Comparison of ENCODE assay signal across 8 cellular contexts in the genomic region with DNA sequence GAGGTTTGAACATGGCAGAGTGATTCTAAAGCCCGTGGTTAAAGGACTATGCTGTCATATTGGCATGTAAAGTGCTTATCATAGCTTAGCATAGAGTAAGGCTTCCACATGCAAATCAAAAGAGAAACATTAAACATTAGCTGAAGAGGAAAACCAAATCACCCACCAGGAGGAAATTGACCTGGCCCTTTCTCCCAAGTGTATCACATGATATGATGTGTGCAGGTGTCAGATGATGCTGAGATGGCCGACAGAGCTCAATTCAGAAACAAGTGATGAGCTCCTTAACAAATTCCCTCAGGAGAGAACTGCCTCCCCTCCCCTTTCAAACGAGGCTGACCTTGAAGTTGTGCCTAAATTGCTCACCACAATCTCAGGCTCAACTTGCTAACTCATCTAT.
DNase-seq lines count a peak whose midpoint lies in the region; ATAC-seq and TF ChIP-seq lines count a peak whose summit lies in the region.

No MANE protein-coding gene starts in this region.

- WGBS in lower leg skin, 2 donors: 41 to 51% methylated on average over 3 of the region's 3 CpGs

- no peaks in the 10 kb centered on the region for H3K27me3 Mint-ChIP-seq in activated CD8-positive, alpha-beta T cell treated with anti-CD3 and anti-CD28 coated beads, Interleukin-2, amount 10 ng/mL, durations not matched to agents 7 days and 5 days (ENCODE audit: low read depth)

- CTCF ChIA-PET in activated CD8-positive, alpha-beta T cell treated with anti-CD3 and anti-CD28 coated beads, Interleukin-2, amount 10 ng/mL, durations not matched to agents 7 days and 5 days (lab: Charles Lee): interaction anchor here (1.1 to 3.2 kb wide), 14 partner anchors 11 to 980 kb away, joined by 3 to 13 read pairs (median 5); a partner anchor contains a TSS

- H3K27ac Mint-ChIP-seq in activated CD8-positive, alpha-beta T cell treated with anti-CD3 and anti-CD28 coated beads, Interleukin-2, amount 10 ng/mL, durations not matched to agents 7 days and 5 days: peak overlapping the region; percentile 84

- no peak for TF ChIP-seq CTCF in lower leg skin (IDR thresholded peaks at IDR 0.05)

- peaks cover 27% of the 10 kb centered on the region for H3K9me3 Mint-ChIP-seq in activated CD8-positive, alpha-beta T cell treated with anti-CD3 and anti-CD28 coated beads, Interleukin-2, amount 10 ng/mL, durations not matched to agents 7 days and 5 days (ENCODE audit: insufficient read depth)

- peaks cover 51% of the 10 kb centered on the region for H3K36me3 Mint-ChIP-seq in activated CD8-positive, alpha-beta T cell treated with anti-CD3 and anti-CD28 coated beads, Interleukin-2, amount 10 ng/mL, durations not matched to agents 7 days and 5 days (ENCODE audit: low read depth)

- DNase-seq in NCI-H748 (lab: John Stamatoyannopoulos, UW; ENCODE audit: unreplicated experiment): peak; percentile 6
- DNase-seq in NCI-H748 treated with DMSO at 0.1 percent for 48 hours (lab: John Stamatoyannopoulos, UW): no peak
- peak; percentile 40 for DNase-seq in activated CD8-positive, alpha-beta T cell treated with anti-CD3 and anti-CD28 coated beads, Interleukin-2, amount 10 ng/mL, durations not matched to agents 7 days and 5 days
- peak; percentile 19 for DNase-seq in stimulated activated naive CD8-positive, alpha-beta T cell treated with anti-CD3 and anti-CD28 coated beads, Interleukin-15, Interleukin-2, amounts not matched to agents 100 U/mL and 50 U/mL, for 24 hours
- no peak for DNase-seq in lower leg skin (ENCODE audit: low spot score in 2 of 2)
- DNase-seq in globus pallidus (ENCODE audit: low spot score): no peak

- H3K4me3 Mint-ChIP-seq in activated CD8-positive, alpha-beta T cell treated with anti-CD3 and anti-CD28 coated beads, Interleukin-2, amount 10 ng/mL, durations not matched to agents 7 days and 5 days: peak overlapping the region; percentile 72

- intact Hi-C loops in lower leg skin (cut with DNase I; ENCODE audit: low total_unique reads): no loop called here

- no peak for TF ChIP-seq POLR2A in lower leg skin (IDR thresholded peaks at IDR 0.05)

- peaks cover 50% of the 10 kb centered on the region for H3K4me1 Mint-ChIP-seq in activated CD8-positive, alpha-beta T cell treated with anti-CD3 and anti-CD28 coated beads, Interleukin-2, amount 10 ng/mL, durations not matched to agents 7 days and 5 days (ENCODE audit: low read depth)

- peak; percentile 52 for ATAC-seq in HG02943 (IDR thresholded peaks at IDR 0.05; ENCODE audit: low read depth, unreplicated experiment)
- ATAC-seq in activated CD8-positive, alpha-beta T cell treated with anti-CD3 and anti-CD28 coated beads, Interleukin-2, amount 10 ng/mL, durations not matched to agents 7 days and 5 days: peak; percentile 20
- no peak for ATAC-seq in stimulated activated naive CD8-positive, alpha-beta T cell treated with anti-CD3 and anti-CD28 coated beads, Interleukin-15, Interleukin-2, amounts not matched to agents 100 U/mL and 50 U/mL, for 24 hours
- no peak for ATAC-seq in SK-N-SH treated with all-trans-retinoic acid at 6 μM for 48 hours

- POLR2A ChIA-PET in activated CD8-positive, alpha-beta T cell treated with anti-CD3 and anti-CD28 coated beads, Interleukin-2, amount 10 ng/mL, durations not matched to agents 7 days and 5 days (lab: Charles Lee): interaction anchor here (0.7 to 3.6 kb wide), 8 partner anchors 36 to 432 kb away, joined by 3 to 35 read pairs (median 8); a partner anchor contains a TSS

- H3K4me3 ChIP-seq in lower leg skin (ENCODE audit: low read depth, poor library complexity, severe bottlenecking): no peak overlapping the region

TF ChIP-seq in SK-N-SH treated with all-trans-retinoic acid at 6 μM for 48 hours, 23 proteins besides CTCF, POLR2A, EP300 and RAD21:
- TF ChIP-seq ZFP30 (CRISPR knock-in tag; IDR thresholded peaks at IDR 0.05) (no peak), ESRRG (CRISPR knock-in tag; IDR thresholded peaks at IDR 0.05) (no peak), TCF4 (CRISPR knock-in tag; IDR thresholded peaks at IDR 0.05; ENCODE audit: borderline replicate concordance) (no peak), SNAI2 (CRISPR knock-in tag; IDR thresholded peaks at IDR 0.05) (no peak), GLIS3 (CRISPR knock-in tag; IDR thresholded peaks at IDR 0.05) (no peak)
- TF ChIP-seq, protein P1, sequence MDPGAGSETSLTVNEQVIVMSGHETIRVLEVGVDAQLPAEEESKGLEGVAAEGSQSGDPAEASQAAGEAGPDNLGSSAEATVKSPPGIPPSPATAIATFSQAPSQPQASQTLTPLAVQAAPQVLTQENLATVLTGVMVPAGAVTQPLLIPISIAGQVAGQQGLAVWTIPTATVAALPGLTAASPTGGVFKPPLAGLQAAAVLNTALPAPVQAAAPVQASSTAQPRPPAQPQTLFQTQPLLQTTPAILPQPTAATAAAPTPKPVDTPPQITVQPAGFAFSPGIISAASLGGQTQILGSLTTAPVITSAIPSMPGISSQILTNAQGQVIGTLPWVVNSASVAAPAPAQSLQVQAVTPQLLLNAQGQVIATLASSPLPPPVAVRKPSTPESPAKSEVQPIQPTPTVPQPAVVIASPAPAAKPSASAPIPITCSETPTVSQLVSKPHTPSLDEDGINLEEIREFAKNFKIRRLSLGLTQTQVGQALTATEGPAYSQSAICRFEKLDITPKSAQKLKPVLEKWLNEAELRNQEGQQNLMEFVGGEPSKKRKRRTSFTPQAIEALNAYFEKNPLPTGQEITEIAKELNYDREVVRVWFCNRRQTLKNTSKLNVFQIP (CRISPR knock-in tag; IDR thresholded peaks at IDR 0.05; ENCODE audit: borderline replicate concordance, low read depth): no peak
- TF ChIP-seq, protein P2, sequence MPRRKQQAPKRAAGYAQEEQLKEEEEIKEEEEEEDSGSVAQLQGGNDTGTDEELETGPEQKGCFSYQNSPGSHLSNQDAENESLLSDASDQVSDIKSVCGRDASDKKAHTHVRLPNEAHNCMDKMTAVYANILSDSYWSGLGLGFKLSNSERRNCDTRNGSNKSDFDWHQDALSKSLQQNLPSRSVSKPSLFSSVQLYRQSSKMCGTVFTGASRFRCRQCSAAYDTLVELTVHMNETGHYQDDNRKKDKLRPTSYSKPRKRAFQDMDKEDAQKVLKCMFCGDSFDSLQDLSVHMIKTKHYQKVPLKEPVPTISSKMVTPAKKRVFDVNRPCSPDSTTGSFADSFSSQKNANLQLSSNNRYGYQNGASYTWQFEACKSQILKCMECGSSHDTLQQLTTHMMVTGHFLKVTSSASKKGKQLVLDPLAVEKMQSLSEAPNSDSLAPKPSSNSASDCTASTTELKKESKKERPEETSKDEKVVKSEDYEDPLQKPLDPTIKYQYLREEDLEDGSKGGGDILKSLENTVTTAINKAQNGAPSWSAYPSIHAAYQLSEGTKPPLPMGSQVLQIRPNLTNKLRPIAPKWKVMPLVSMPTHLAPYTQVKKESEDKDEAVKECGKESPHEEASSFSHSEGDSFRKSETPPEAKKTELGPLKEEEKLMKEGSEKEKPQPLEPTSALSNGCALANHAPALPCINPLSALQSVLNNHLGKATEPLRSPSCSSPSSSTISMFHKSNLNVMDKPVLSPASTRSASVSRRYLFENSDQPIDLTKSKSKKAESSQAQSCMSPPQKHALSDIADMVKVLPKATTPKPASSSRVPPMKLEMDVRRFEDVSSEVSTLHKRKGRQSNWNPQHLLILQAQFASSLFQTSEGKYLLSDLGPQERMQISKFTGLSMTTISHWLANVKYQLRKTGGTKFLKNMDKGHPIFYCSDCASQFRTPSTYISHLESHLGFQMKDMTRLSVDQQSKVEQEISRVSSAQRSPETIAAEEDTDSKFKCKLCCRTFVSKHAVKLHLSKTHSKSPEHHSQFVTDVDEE (CRISPR knock-in tag; IDR thresholded peaks at IDR 0.05): no peak

Comparison
In these comparisons a context has a peak if more than half of its experiments do, and no peak if none do; other contexts are left out.
1. DNase-seq: peak in NCI-H748 (single experiment), activated CD8-positive, alpha-beta T cell treated with anti-CD3 and anti-CD28 coated beads, Interleukin-2, amount 10 ng/mL, durations not matched to agents 7 days and 5 days (single experiment) and stimulated activated naive CD8-positive, alpha-beta T cell treated with anti-CD3 and anti-CD28 coated beads, Interleukin-15, Interleukin-2, amounts not matched to agents 100 U/mL and 50 U/mL, for 24 hours (single experiment); none in NCI-H748 treated with DMSO at 0.1 percent for 48 hours (single experiment), lower leg skin (0 of 2) and globus pallidus (single experiment).
2. ATAC-seq: peak in HG02943 (single experiment) and activated CD8-positive, alpha-beta T cell treated with anti-CD3 and anti-CD28 coated beads, Interleukin-2, amount 10 ng/mL, durations not matched to agents 7 days and 5 days (single experiment); none in stimulated activated naive CD8-positive, alpha-beta T cell treated with anti-CD3 and anti-CD28 coated beads, Interleukin-15, Interleukin-2, amounts not matched to agents 100 U/mL and 50 U/mL, for 24 hours (single experiment) and SK-N-SH treated with all-trans-retinoic acid at 6 μM for 48 hours (single experiment).